ENCODE assay signal across 22 cellular contexts in genomic region chr4:125620066-125620850, GRCh38.
DNase-seq lines count a peak whose midpoint lies in the region; ATAC-seq and TF ChIP-seq lines count a peak whose summit lies in the region.
"Had no signal": no experiment of that assay in that cellular context is flagged by ENCODE, and none has a peak within 500 bp of the region (broad histone marks: within the 10 kb centered on the region; RNA-seq: fewer than 3 reads in every experiment).

No MANE protein-coding gene starts in this region.

- no peaks in the 10 kb centered on the region for H3K36me3 Mint-ChIP-seq in HFFc6 (ENCODE audit: low read depth)
- H3K36me3 Mint-ChIP-seq in activated T-cell treated with anti-CD3 and anti-CD28 coated beads, Interleukin-2, amount 50 U/mL, for 72 hours (ENCODE audit: insufficient read depth in 2 of 2): no peaks in the 10 kb centered on the region

- H3K4me3 ChIP-seq in cardiac fibroblast (replicated peaks in 1 of 2; ENCODE audit: low read depth in 2 of 2, low read length in 2 of 2) (no peak overlapping the region), foreskin fibroblast (ENCODE audit: low read depth in 1 of 2, low read length in 2 of 2) (peak overlapping the region in 1 of 2 donors; percentile 31), skeletal muscle cell (ENCODE audit: low read depth, low read length) (peak overlapping the region; percentile 5)
- H3K4me3 ChIP-seq: right atrium auricular region, tibial nerve had no signal

- TF ChIP-seq CTCF in HFFc6 (IDR thresholded peaks at IDR 0.05) (no peak), cardiac fibroblast (IDR thresholded peaks at IDR 0.05; ENCODE audit: low read depth, low read length) (no peak), foreskin fibroblast (IDR thresholded peaks at IDR 0.05; ENCODE audit: low read depth, low read length) (no peak)

- H3K4me1 Mint-ChIP-seq in HFFc6 (ENCODE audit: low read depth): peaks cover 13% of the 10 kb centered on the region
- no peaks in the 10 kb centered on the region for H3K4me1 Mint-ChIP-seq in activated T-cell treated with anti-CD3 and anti-CD28 coated beads, Interleukin-2, amount 50 U/mL, for 72 hours (ENCODE audit: low read depth)
- H3K4me1 Mint-ChIP-seq: neural crest cell had no signal

- ATAC-seq in activated T-cell treated with anti-CD3 and anti-CD28 coated beads, Interleukin-2, amount 50 U/mL, for 72 hours (replicated peaks in 1 of 2): no peak

- DNase-seq in HFFc6 (no peak), cardiac fibroblast (ENCODE audit: low read depth in 2 of 2) (peak; percentile 17 to 28), foreskin fibroblast (peak; percentile 4 to 48), skeletal muscle cell (ENCODE audit: low read depth) (no peak), activated T-cell treated with anti-CD3 and anti-CD28 coated beads for 4 hours (no peak), NCI-H146 (lab: John Stamatoyannopoulos, UW) (no peak)
- DNase-seq in activated T-cell treated with anti-CD3 and anti-CD28 coated beads, Interleukin-2, amount 50 U/mL, for 72 hours: no peak
- no peak for DNase-seq in effector CD8-positive, alpha-beta T cell (lab: John Stamatoyannopoulos, UW)
- DNase-seq: activated CD4-positive, alpha-beta T cell treated with anti-CD3 and anti-CD28 coated beads, Interleukin-2, amount 50 U/mL, for 4 hours; activated naive CD4-positive, alpha-beta T cell treated with Interleukin-2 at 50 U/mL for 16 hours; DND-41; hypothalamus; MM.1S; NCI-H187; NCI-H345; RPMI8226; stimulated activated naive CD4-positive, alpha-beta T cell; SW 1271 had no signal

- peak overlapping the region; percentile 63 for H3K4me3 Mint-ChIP-seq in HFFc6
- no peak overlapping the region for H3K4me3 Mint-ChIP-seq in activated T-cell treated with anti-CD3 and anti-CD28 coated beads, Interleukin-2, amount 50 U/mL, for 72 hours
- H3K4me3 Mint-ChIP-seq: dendritic cell treated with granulocyte-macrophage colony-stimulating factor and Interleukin-4, amounts not matched to agents 40 ng/mL and 50 ng/mL, for 4 days; neural crest cell had no signal

- H3K27ac Mint-ChIP-seq in HFFc6: peak overlapping the region; percentile 14; the same call in 1 of the 2 replicates
- H3K27ac Mint-ChIP-seq in activated T-cell treated with anti-CD3 and anti-CD28 coated beads, Interleukin-2, amount 50 U/mL, for 72 hours: no peak overlapping the region
- H3K27ac Mint-ChIP-seq: dendritic cell treated with granulocyte-macrophage colony-stimulating factor and Interleukin-4, amounts not matched to agents 40 ng/mL and 50 ng/mL, for 4 days had no signal

- no peaks in the 10 kb centered on the region for H3K27me3 Mint-ChIP-seq in HFFc6 (ENCODE audit: insufficient read depth)
- H3K27me3 Mint-ChIP-seq in activated T-cell treated with anti-CD3 and anti-CD28 coated beads, Interleukin-2, amount 50 U/mL, for 72 hours (ENCODE audit: low read depth): no peaks in the 10 kb centered on the region
- H3K27me3 Mint-ChIP-seq: dendritic cell treated with granulocyte-macrophage colony-stimulating factor and Interleukin-4, amounts not matched to agents 40 ng/mL and 50 ng/mL, for 4 days had no signal

- H3K9me3 Mint-ChIP-seq in HFFc6: no peaks in the 10 kb centered on the region
- H3K9me3 Mint-ChIP-seq in activated T-cell treated with anti-CD3 and anti-CD28 coated beads, Interleukin-2, amount 50 U/mL, for 72 hours: peaks cover 5 to 6% of the 10 kb centered on the region in 2 donors

Comparison
In these comparisons a context has a peak if more than half of its experiments do, and no peak if none do; other contexts are left out.
1. DNase-seq: peak in cardiac fibroblast (2 of 2) and foreskin fibroblast (2 of 2); none in HFFc6 (single experiment), skeletal muscle cell (single experiment), activated T-cell treated with anti-CD3 and anti-CD28 coated beads, Interleukin-2, amount 50 U/mL, for 72 hours (0 of 2), effector CD8-positive, alpha-beta T cell (single experiment), activated T-cell treated with anti-CD3 and anti-CD28 coated beads for 4 hours (single experiment) and NCI-H146 (single experiment).